In the genomic region with DNA sequence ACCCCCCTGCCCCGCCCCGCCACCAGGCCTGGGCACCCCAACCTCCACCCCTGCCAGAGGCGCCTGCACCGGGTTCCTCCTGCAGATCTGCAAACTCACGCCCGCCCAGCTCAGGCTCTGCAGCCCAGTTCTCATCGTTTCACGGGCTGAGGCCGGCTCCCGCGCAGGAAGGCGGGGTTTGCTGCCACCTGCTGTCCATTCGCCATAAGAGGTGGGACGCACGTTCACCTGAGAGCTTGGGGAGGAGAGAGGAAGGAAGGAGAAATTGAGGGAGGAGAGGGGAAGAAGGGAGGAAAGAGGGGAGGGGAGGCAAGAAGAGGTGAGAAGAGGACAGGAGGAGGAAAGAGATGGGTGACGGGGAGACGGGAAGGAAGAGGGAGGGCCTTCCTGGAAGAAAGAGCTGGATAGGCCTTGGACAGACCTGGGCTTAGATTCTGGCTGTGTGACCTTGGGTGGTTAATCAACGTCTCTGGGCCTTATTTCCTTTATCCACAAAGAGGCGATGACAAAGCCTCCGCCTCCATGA, we compare ENCODE assay signal across 8 cellular contexts.
A peak's percentile ranks its signal among the peaks of the same experiment; 100 is the strongest.
DNase-seq lines count a peak whose midpoint lies in the region; ATAC-seq and TF ChIP-seq lines count a peak whose summit lies in the region.

No MANE protein-coding gene starts in this region.

- ATAC-seq in GM19467 (IDR thresholded peaks at IDR 0.05; ENCODE audit: unreplicated experiment) = no peak

- no peak for TF ChIP-seq POLR2A in uterus (IDR thresholded peaks at IDR 0.05)

- intact Hi-C loops in uterus (cut with DNase I; ENCODE audit: low total_unique reads) = no loop called here

- CTCF ChIA-PET in RWPE1 (lab: Yijun Ruan, JAX) = interaction anchor here (0.6 to 1.1 kb wide), 9 partner anchors 14 to 776 kb away, joined by 3 to 7 read pairs (median 4); no protein-coding TSS in a partner anchor

- H3K27ac ChIP-seq in RWPE1 = no peak overlapping the region
- H3K27ac ChIP-seq in uterus = no peak overlapping the region

- TF ChIP-seq CTCF in RWPE1 (conservative IDR thresholded peaks at IDR 0.05; ENCODE audit: low read depth) = peak; percentile 83
- TF ChIP-seq CTCF in uterus (IDR thresholded peaks at IDR 0.05) = peak; percentile 70 to 84 (median 80)

- H3K27me3 ChIP-seq in uterus = peaks cover 0 to 4% of the 10 kb centered on the region in 2 donors

- POLR2A ChIA-PET in RWPE1 (lab: Yijun Ruan, JAX; ENCODE audit: low non-redundant PET) = no interaction called here

- no peaks in the 10 kb centered on the region for H3K36me3 ChIP-seq in uterus

- no peak overlapping the region for H3K4me3 ChIP-seq in uterus

- peaks cover 0 to 5% of the 10 kb centered on the region in 2 donors for H3K4me1 ChIP-seq in uterus

- no peaks in the 10 kb centered on the region for H3K9me3 ChIP-seq in uterus

- DNase-seq in EL (peak; percentile 53), HuH-7 (ENCODE audit: low spot score) (peak; percentile 84), RWPE1 (ENCODE audit: low spot score) (peak; percentile 37), activated gamma-delta T cell treated with Interleukin-2 at 50 U/mL for 16 hours (peak; percentile 72), globus pallidus (ENCODE audit: low spot score) (peak; percentile 28), pons (ENCODE audit: low spot score) (peak; percentile 19), uterus (peak; percentile 64 to 71)

Comparison
In these comparisons a context has a peak if more than half of its experiments do, and no peak if none do; other contexts are left out.
1. DNase-seq: peak in every context shown above with its lines; median percentile 84 in HuH-7; 72 in activated gamma-delta T cell treated with Interleukin-2 at 50 U/mL for 16 hours; 68 in uterus; 53 in EL; 37 in RWPE1; 28 in globus pallidus; 19 in pons.